1 cellular context compared by ENCODE assay signal in the genomic region with DNA sequence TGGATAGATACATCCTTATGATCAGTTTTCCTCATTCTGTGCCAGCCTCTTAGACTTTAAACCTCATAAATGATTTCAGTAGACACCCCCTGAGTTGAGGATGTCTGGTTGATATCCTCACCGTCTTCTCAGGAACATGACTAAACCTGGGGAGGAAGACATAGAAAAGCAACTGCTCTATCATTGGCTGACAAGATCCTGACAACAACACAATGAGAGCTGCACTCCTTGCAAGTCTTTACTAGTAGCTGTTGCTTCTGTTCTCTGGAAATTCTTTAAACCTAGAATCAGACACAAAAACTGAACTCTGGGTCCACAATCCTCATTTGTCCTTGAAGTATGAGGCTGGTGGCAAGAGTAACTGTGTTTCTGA.
TF ChIP-seq lines count a peak whose summit lies in the region.

No MANE protein-coding gene starts in this region.

TF ChIP-seq in IMR-90, 13 proteins besides CTCF, POLR2A, EP300 and RAD21:
- TF ChIP-seq MAFK (IDR thresholded peaks at IDR 0.05; ENCODE audit: low read depth, low read length) (no peak), CEBPB (IDR thresholded peaks at IDR 0.05; ENCODE audit: low read depth, low read length) (no peak)
